17 cellular contexts compared by ENCODE assay signal in the genomic region with DNA sequence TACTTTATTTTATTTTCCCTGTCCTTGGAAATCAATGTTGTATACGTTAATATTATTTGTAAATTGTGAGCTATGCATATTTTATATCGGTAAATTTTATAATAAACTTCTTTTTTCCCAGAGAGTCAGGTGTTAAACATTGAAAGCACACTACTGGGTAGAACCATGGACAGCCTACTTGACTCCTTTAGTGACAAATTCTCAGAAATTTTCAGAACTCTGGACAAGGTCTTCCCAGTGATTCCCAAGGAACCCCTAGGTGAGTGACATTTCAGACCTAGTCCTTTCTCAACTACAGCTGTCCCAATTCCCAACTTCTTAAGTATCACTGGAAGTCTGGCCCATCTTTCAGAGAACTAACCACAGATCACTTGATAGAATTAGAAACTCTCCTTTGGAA.
"Had no signal": no experiment of that assay in that cellular context is flagged by ENCODE, and none has a peak within 500 bp of the region (broad histone marks: within the 10 kb centered on the region; RNA-seq: fewer than 3 reads in every experiment).

No MANE protein-coding gene starts in this region.

- H3K9me3 ChIP-seq: breast epithelium, gastroesophageal sphincter, heart right ventricle, left lung, mucosa of descending colon, neutrophil, upper lobe of left lung had no signal

- H3K36me3 ChIP-seq: breast epithelium, gastroesophageal sphincter, heart right ventricle, left lung, neutrophil, upper lobe of left lung had no signal

- H2AFZ ChIP-seq: parathyroid adenoma had no signal

- ATAC-seq: activated CD4-positive, CD25-positive, alpha-beta regulatory T cell treated with anti-CD3 and anti-CD28 coated beads, Interleukin-2, amount 50 U/mL, for 24 hours; gastroesophageal sphincter; heart right ventricle; left lung; mucosa of descending colon; naive thymus-derived CD8-positive, alpha-beta T cell had no signal

- H3K4me1 ChIP-seq: breast epithelium, gastroesophageal sphincter, heart right ventricle, left lung, parathyroid adenoma, upper lobe of left lung had no signal

- FAIRE-seq: keratinocyte, small intestine had no signal

- H3K9me3 Mint-ChIP-seq: activated naive CD8-positive, alpha-beta T cell treated with anti-CD3 and anti-CD28 coated beads, Interleukin-2, amount 10 ng/mL, durations not matched to agents 7 days and 5 days; activated T-helper 1 cell treated with anti-CD3 and anti-CD28 coated beads, Interleukin-12 subunit alpha, Interleukin-12 subunit beta, Interleukin-2, Interleukin-4 antibody, amounts not matched to agents 30 ng/mL and 10 ng/mL and 1 ng/mL, durations not matched to agents 14 hours and 24 hours and 36 hours; naive thymus-derived CD8-positive, alpha-beta T cell; stimulated activated naive CD8-positive, alpha-beta T cell treated with anti-CD3 and anti-CD28 coated beads, Interleukin-15, Interleukin-2, amounts not matched to agents 100 ng/mL and 50 ng/mL, for 24 hours had no signal

- H3K9ac ChIP-seq: parathyroid adenoma had no signal

- H3K4me3 Mint-ChIP-seq: activated naive CD8-positive, alpha-beta T cell treated with anti-CD3 and anti-CD28 coated beads, Interleukin-2, amount 10 ng/mL, durations not matched to agents 7 days and 5 days; activated T-helper 1 cell treated with anti-CD3 and anti-CD28 coated beads, Interleukin-12 subunit alpha, Interleukin-12 subunit beta, Interleukin-2, Interleukin-4 antibody, amounts not matched to agents 30 ng/mL and 10 ng/mL and 1 ng/mL, durations not matched to agents 14 hours and 24 hours and 36 hours; naive thymus-derived CD8-positive, alpha-beta T cell; stimulated activated naive CD8-positive, alpha-beta T cell treated with anti-CD3 and anti-CD28 coated beads, Interleukin-15, Interleukin-2, amounts not matched to agents 100 ng/mL and 50 ng/mL, for 24 hours had no signal

- H3K27ac Mint-ChIP-seq: activated naive CD8-positive, alpha-beta T cell treated with anti-CD3 and anti-CD28 coated beads, Interleukin-2, amount 10 ng/mL, durations not matched to agents 7 days and 5 days; activated T-helper 1 cell treated with anti-CD3 and anti-CD28 coated beads, Interleukin-12 subunit alpha, Interleukin-12 subunit beta, Interleukin-2, Interleukin-4 antibody, amounts not matched to agents 30 ng/mL and 10 ng/mL and 1 ng/mL, durations not matched to agents 14 hours and 24 hours and 36 hours; naive thymus-derived CD8-positive, alpha-beta T cell; stimulated activated naive CD8-positive, alpha-beta T cell treated with anti-CD3 and anti-CD28 coated beads, Interleukin-15, Interleukin-2, amounts not matched to agents 100 ng/mL and 50 ng/mL, for 24 hours had no signal

- H3K36me3 Mint-ChIP-seq: activated naive CD8-positive, alpha-beta T cell treated with anti-CD3 and anti-CD28 coated beads, Interleukin-2, amount 10 ng/mL, durations not matched to agents 7 days and 5 days; naive thymus-derived CD8-positive, alpha-beta T cell had no signal

- H3K27ac ChIP-seq: breast epithelium, gastroesophageal sphincter, heart right ventricle, left lung, neutrophil, parathyroid adenoma, upper lobe of left lung had no signal

- DNase-seq: activated naive CD8-positive, alpha-beta T cell treated with anti-CD3 and anti-CD28 coated beads, Interleukin-2, amount 10 ng/mL, durations not matched to agents 7 days and 5 days; aorta; heart right ventricle; left lung; mucosa of descending colon; naive thymus-derived CD8-positive, alpha-beta T cell; retina; small intestine; upper lobe of left lung had no signal

- H3K4me1 Mint-ChIP-seq: activated naive CD8-positive, alpha-beta T cell treated with anti-CD3 and anti-CD28 coated beads, Interleukin-2, amount 10 ng/mL, durations not matched to agents 7 days and 5 days; naive thymus-derived CD8-positive, alpha-beta T cell had no signal

- H3K27me3 ChIP-seq: breast epithelium, gastroesophageal sphincter, neutrophil, upper lobe of left lung had no signal

- H3K79me2 ChIP-seq: parathyroid adenoma had no signal

- H3K4me3 ChIP-seq: breast epithelium, gastroesophageal sphincter, heart right ventricle, left lung, mucosa of descending colon, upper lobe of left lung had no signal
